8 cellular contexts compared by ENCODE assay signal in genomic region chr9:70405808-70406445, GRCh38. TPM values are rescaled to one million over a fixed set of nuclear protein-coding genes. Genes with fewer than 3 reads are reported as not detected.
A peak's percentile ranks its signal among the peaks of the same experiment; 100 is the strongest.
DNase-seq lines count a peak whose midpoint lies in the region; ATAC-seq, FAIRE-seq and TF ChIP-seq lines count a peak whose summit lies in the region.

No MANE protein-coding gene starts in this region.

- ATAC-seq in GM19351 (IDR thresholded peaks at IDR 0.05; ENCODE audit: unreplicated experiment), result peak; percentile 30
- peak; percentile 11 for ATAC-seq in HG02981 (IDR thresholded peaks at IDR 0.05; ENCODE audit: unreplicated experiment)
- ATAC-seq in pancreas, result no peak

- H3K36me3 ChIP-seq in sigmoid colon, result peaks cover 0 to 12% (median 2%) of the 10 kb centered on the region in 4 donors
- H3K36me3 ChIP-seq in SJCRH30, result no peaks in the 10 kb centered on the region
- H3K36me3 ChIP-seq in pancreas, result no peaks in the 10 kb centered on the region

- TF ChIP-seq POLR2A in sigmoid colon (IDR thresholded peaks at IDR 0.05), result no peak

- no peak for TF ChIP-seq CTCF in choroid plexus epithelial cell (conservative IDR thresholded peaks at IDR 0.05; ENCODE audit: low read depth, low read length)
- no peak for TF ChIP-seq CTCF in sigmoid colon (IDR thresholded peaks at IDR 0.05)
- TF ChIP-seq CTCF in pancreas (IDR thresholded peaks at IDR 0.05), result no peak

- peak; percentile 58 for DNase-seq in choroid plexus epithelial cell (ENCODE audit: low read depth)
- no peak for DNase-seq in sigmoid colon
- no peak for DNase-seq in DMS 273 treated with DMSO at 0.1 percent for 48 hours (lab: John Stamatoyannopoulos, UW)
- DNase-seq in SJCRH30, result no peak
- no peak for DNase-seq in pancreas
- no peak for DNase-seq in globus pallidus (ENCODE audit: low spot score)

- WGBS in sigmoid colon, 2 donors, result 36 to 68% methylated on average over 3 of the region's 3 CpGs
- WGBS in pancreas, 2 donors, result 48 to 50% methylated on average over 3 of the region's 3 CpGs

- no peak for FAIRE-seq in pancreas (lab: Jason Lieb, UNC)

- no peak for TF ChIP-seq EP300 in sigmoid colon (IDR thresholded peaks at IDR 0.05)

- H3K9me3 ChIP-seq in sigmoid colon (no peaks in the 10 kb centered on the region), SJCRH30 (replicated peaks) (no peaks in the 10 kb centered on the region; the same call in 1 of the 2 replicates), pancreas (no peaks in the 10 kb centered on the region)

- intact Hi-C loops in sigmoid colon (cut with DNase I) (no loop called here), pancreas (cut with DNase I) (no loop called here)

- H3K27me3 ChIP-seq in sigmoid colon (no peaks in the 10 kb centered on the region), SJCRH30 (no peaks in the 10 kb centered on the region), pancreas (no peaks in the 10 kb centered on the region)

- H3K4me3 ChIP-seq in choroid plexus epithelial cell (ENCODE audit: low read depth, low read length) (no peak overlapping the region), sigmoid colon (peak overlapping the region in 3 of 4 donors; percentile 3 to 25 (median 20)), SJCRH30 (no peak overlapping the region), pancreas (peak overlapping the region in 1 of 4 donors; percentile 7)

- peaks cover 0 to 90% (median 87%) of the 10 kb centered on the region in 4 donors for H3K4me1 ChIP-seq in sigmoid colon
- peaks cover 20% of the 10 kb centered on the region for H3K4me1 ChIP-seq in SJCRH30
- peaks cover 25 to 69% (median 32%) of the 10 kb centered on the region in 3 donors for H3K4me1 ChIP-seq in pancreas

- H3K27ac ChIP-seq in sigmoid colon, result peak overlapping the region; percentile 63 to 100 (median 86)
- H3K27ac ChIP-seq in SJCRH30, result no peak overlapping the region
- peak overlapping the region in 2 of 4 donors; percentile 40 to 63 for H3K27ac ChIP-seq in pancreas

RNA-seq across cellular contexts. Expression of gene KLF9, which starts 8.5 kb away (rescaled TPM):
- total RNA-seq in sigmoid colon (100 to 1,000 TPM; 120 to 184 (median 159) TPM), pancreas (10 to 100 TPM in 5 of 6 donors, 1 to 10 TPM in 1; 8.4 to 32.8 (median 18.1) TPM)
- polyA plus RNA-seq in sigmoid colon (10 to 100 TPM; 20.4 to 23.7 (median 22.0) TPM), pancreas (10 to 100 TPM in 1 of 2 donors, 1 to 10 TPM in 1; 9.0 to 16.2 TPM)
- 13.4 and 14.4 TPM in 2 replicates for total RNA-seq in SJCRH30 (2014; rRNA removed; shearing (Covaris generic))

Comparison
In these comparisons a context has a peak if more than half of its experiments do, and no peak if none do; other contexts are left out.
1. ATAC-seq: peak in GM19351 (single experiment) and HG02981 (single experiment); none in pancreas (0 of 4).
2. H3K4me3 ChIP-seq: peak in sigmoid colon (3 of 4); none in choroid plexus epithelial cell (single experiment) and SJCRH30 (single experiment).